Comparison of ENCODE assay signal across 20 cellular contexts in the genomic region with DNA sequence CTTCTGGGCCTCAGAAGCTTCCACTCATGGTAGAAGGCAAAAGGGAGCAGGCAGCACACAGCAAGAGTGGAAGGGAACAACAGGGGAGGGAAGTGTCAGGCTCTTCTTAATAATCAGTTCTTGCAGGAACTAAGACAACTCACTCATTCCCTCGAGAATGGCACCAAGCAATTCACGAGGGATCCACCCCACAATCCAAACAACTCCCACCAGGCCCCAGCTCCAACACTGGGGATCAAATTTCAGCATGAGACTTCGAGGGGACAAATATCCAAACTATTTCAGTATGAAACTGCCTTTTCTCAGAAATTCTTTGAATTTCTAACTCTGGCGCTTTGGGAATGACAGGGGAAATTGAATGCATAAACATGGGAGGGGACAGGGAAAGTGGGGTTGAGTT. TPM values are rescaled to one million over a fixed set of nuclear protein-coding genes. Genes with fewer than 3 reads are reported as not detected.
DNase-seq lines count a peak whose midpoint lies in the region; ATAC-seq and TF ChIP-seq lines count a peak whose summit lies in the region.
"Had no signal": no experiment of that assay in that cellular context is flagged by ENCODE, and none has a peak within 500 bp of the region (broad histone marks: within the 10 kb centered on the region; RNA-seq: fewer than 3 reads in every experiment).

No MANE protein-coding gene starts in this region.

- H3K36me3 Mint-ChIP-seq in chondrocyte (ENCODE audit: low read depth): no peaks in the 10 kb centered on the region

- no peak overlapping the region for H3K4me2 ChIP-seq in mammary epithelial cell (ENCODE audit: insufficient read depth, low read depth, low read length)

- H2AFZ ChIP-seq in mammary epithelial cell (ENCODE audit: low read depth, low read length): peak overlapping the region; percentile 9

- intact Hi-C loops in mammary epithelial cell (cut with micrococcal nuclease) (loop anchor here (5.0 kb wide), 1 partner anchor 60 kb away; a partner anchor contains a TSS), breast epithelium (cut with DNase I; ENCODE audit: low total_unique reads) (no loop called here)

- no TSS peak for BruUV-seq in mammary epithelial cell (replicated peaks; lab: Mats Ljungman, UMichigan)

- H3K4me3 Mint-ChIP-seq in chondrocyte (ENCODE audit: unreplicated experiment): peak overlapping the region; percentile 46

- H3K27ac Mint-ChIP-seq in chondrocyte (ENCODE audit: unreplicated experiment): peak overlapping the region; percentile 88

- ATAC-seq in GM19467 (IDR thresholded peaks at IDR 0.05; ENCODE audit: unreplicated experiment): no peak
- ATAC-seq: heart right ventricle; stimulated activated naive CD8-positive, alpha-beta T cell treated with anti-CD3 and anti-CD28 coated beads, Interleukin-15, Interleukin-2, amounts not matched to agents 100 U/mL and 50 U/mL, for 24 hours had no signal

- H3K36me3 ChIP-seq in mammary epithelial cell (ENCODE audit: insufficient read depth, low read length): no peaks in the 10 kb centered on the region
- no peaks in the 10 kb centered on the region for H3K36me3 ChIP-seq in breast epithelium
- H3K36me3 ChIP-seq: heart right ventricle, left ventricle myocardium inferior had no signal

- no peaks in the 10 kb centered on the region for H3K79me2 ChIP-seq in mammary epithelial cell (ENCODE audit: insufficient read depth, low read length)

- no peak for DNase-seq in mammary epithelial cell
- DNase-seq in breast epithelium (ENCODE audit: low spot score in 2 of 2): no peak
- DNase-seq in chondrocyte (ENCODE audit: low spot score): no peak
- peak; percentile 74 for DNase-seq in left kidney (ENCODE audit: low read depth, low spot score)
- DNase-seq in NCI-H1417 treated with DMSO at 0.1 percent for 48 hours (lab: John Stamatoyannopoulos, UW): no peak
- no peak for DNase-seq in mucosa of gallbladder (ENCODE audit: low spot score)
- DNase-seq in NK-92 treated with Interleukin-12 subunit alpha and Interleukin-12 subunit beta, amount 100 ng/mL, for 24 hours (lab: John Stamatoyannopoulos, UW): no peak
- DNase-seq: activated CD8-positive, alpha-beta memory T cell treated with anti-CD3 and anti-CD28 coated beads, Interleukin-2, amount 50 U/mL, for 48 hours; activated naive CD4-positive, alpha-beta T cell treated with anti-CD3 and anti-CD28 coated beads, Interleukin-2, amount 50 U/mL, for 16 hours; Calu3; central memory CD4-positive, alpha-beta T cell; heart right ventricle; left ventricle myocardium inferior; NCI-H526; stimulated activated naive CD8-positive, alpha-beta T cell treated with anti-CD3 and anti-CD28 coated beads, Interleukin-15, Interleukin-2, amounts not matched to agents 100 U/mL and 50 U/mL, for 24 hours had no signal

- H3K27me3 Mint-ChIP-seq in chondrocyte (ENCODE audit: low read depth): no peaks in the 10 kb centered on the region

- H3K4me3 ChIP-seq in mammary epithelial cell (replicated peaks in 1 of 3; ENCODE audit: insufficient read depth in 1 of 3, low read depth in 2 of 3, low read length in 3 of 3): no peak overlapping the region
- no peak overlapping the region for H3K4me3 ChIP-seq in breast epithelium
- H3K4me3 ChIP-seq: heart right ventricle, left ventricle myocardium inferior had no signal

- H3K4me1 ChIP-seq in mammary epithelial cell (ENCODE audit: insufficient read depth, low read length) (no peaks in the 10 kb centered on the region), breast epithelium (no peaks in the 10 kb centered on the region)
- H3K4me1 ChIP-seq: heart right ventricle, left ventricle myocardium inferior had no signal

- CTCF ChIA-PET in mammary epithelial cell (lab: Charles Lee; ENCODE audit: low non-redundant PET): interaction anchor here (0.7 kb wide), 1 partner anchor 9 kb away, joined by 7 read pairs; no protein-coding TSS in a partner anchor

- TF ChIP-seq POLR2A in breast epithelium (IDR thresholded peaks at IDR 0.05): no peak

- no peaks in the 10 kb centered on the region for H4K20me1 ChIP-seq in mammary epithelial cell (ENCODE audit: insufficient read depth, low read length)

- TF ChIP-seq CTCF in mammary epithelial cell (conservative IDR thresholded peaks at IDR 0.05 in 1 of 2, IDR thresholded peaks at IDR 0.05 in 1 of 2; ENCODE audit: extremely low read depth in 1 of 2, insufficient read depth in 1 of 2, low read depth in 1 of 2, low read length in 2 of 2) (no peak), breast epithelium (IDR thresholded peaks at IDR 0.05) (no peak), chondrocyte (IDR thresholded peaks at IDR 0.05) (no peak)

- H3K9me3 Mint-ChIP-seq in chondrocyte (ENCODE audit: low read depth): peaks cover 2% of the 10 kb centered on the region

- no peak overlapping the region for H3K9ac ChIP-seq in mammary epithelial cell (ENCODE audit: insufficient read depth, low read length)

- H3K4me1 Mint-ChIP-seq in chondrocyte (ENCODE audit: low read depth): peaks cover 28% of the 10 kb centered on the region

- in situ Hi-C loops in mammary epithelial cell (cut with MboI; ENCODE audit: low sequenced_read_pairs in 2 of 2): no loop called here

- 58% methylated on average over 4 of the region's 4 CpGs for WGBS in mammary epithelial cell (ENCODE audit: low coverage, missing lambda C conversion rate)

- dilution Hi-C loops in mammary epithelial cell (cut with HindIII; ENCODE audit: low sequenced_read_pairs): loop anchor here (5.0 to 10.0 kb wide), 2 partner anchors 60 to 108 kb away; a partner anchor contains a TSS

- H3K27me3 ChIP-seq in mammary epithelial cell (ENCODE audit: insufficient read depth, low read length) (no peaks in the 10 kb centered on the region), breast epithelium (no peaks in the 10 kb centered on the region)
- H3K27me3 ChIP-seq: heart right ventricle had no signal

- no peak overlapping the region for H3K27ac ChIP-seq in mammary epithelial cell (ENCODE audit: insufficient read depth, low read depth, low read length)
- no peak overlapping the region for H3K27ac ChIP-seq in breast epithelium
- H3K27ac ChIP-seq: heart right ventricle, left ventricle myocardium inferior, RWPE1 had no signal

- H3K9me3 ChIP-seq in mammary epithelial cell (replicated peaks; ENCODE audit: insufficient read depth, low read length) (no peaks in the 10 kb centered on the region), breast epithelium (no peaks in the 10 kb centered on the region)

RNA-seq across cellular contexts. Expression of a gene that starts 24.5 kb away (rescaled TPM):
- total RNA-seq in mammary epithelial cell (not detected), breast epithelium (not detected), chondrocyte (not detected in 3 replicates), mucosa of gallbladder (0.20 TPM)
- not detected for polyA plus RNA-seq in mammary epithelial cell
- polyA minus RNA-seq in mammary epithelial cell: not detected
- total RNA-seq: Calu3; heart right ventricle; left ventricle myocardium inferior; skeletal muscle tissue; T-helper 1 cell treated with Interleukin-12 subunit alpha and Interleukin-12 subunit beta and Interleukin-4 antibody, amounts not matched to agents 30 ng/mL and 1 ng/mL, for 36 hours; urinary bladder had no signal
- polyA plus RNA-seq: heart right ventricle had no signal

RNA-seq across cellular contexts. Expression of a gene that starts 27.2 kb away (rescaled TPM):
- total RNA-seq in mammary epithelial cell: 100 to 1,000 TPM in 1 of 2 donors, 10 to 100 TPM in 1; 93.1 to 231 TPM
- polyA plus RNA-seq in mammary epithelial cell: 32.4 TPM
- 50.0 TPM for polyA minus RNA-seq in mammary epithelial cell
- 100 to 1,000 TPM; 198 to 207 (median 198) TPM for total RNA-seq in breast epithelium
- 163 to 210 TPM (median 166 TPM) in 3 replicates for total RNA-seq in chondrocyte
- total RNA-seq in mucosa of gallbladder: 125 TPM

RNA-seq across cellular contexts. Expression of a gene that starts 48.5 kb away (rescaled TPM):
- total RNA-seq in mammary epithelial cell (1 to 10 TPM in 1 of 2 donors, under 1 TPM in 1; 0.50 to 1.3 TPM), breast epithelium (under 1 TPM in 1 of 3 donors, not detected in 2; 0.88 TPM), chondrocyte (not detected in 3 replicates), mucosa of gallbladder (0.49 TPM)
- polyA plus RNA-seq in mammary epithelial cell: 1.1 TPM
- polyA minus RNA-seq in mammary epithelial cell: not detected
- total RNA-seq: left ventricle myocardium inferior, skeletal muscle tissue, urinary bladder had no signal

RNA-seq across cellular contexts. Expression of a gene that starts 53.4 kb away (rescaled TPM):
- total RNA-seq in mammary epithelial cell: 10 to 100 TPM; 21.0 to 50.8 TPM
- polyA plus RNA-seq in mammary epithelial cell: 18.3 TPM
- 11.8 TPM for polyA minus RNA-seq in mammary epithelial cell
- total RNA-seq in breast epithelium: 10 to 100 TPM; 44.3 to 84.4 (median 54.1) TPM
- total RNA-seq in chondrocyte: 27.6 to 32.5 TPM (median 29.1 TPM) in 3 replicates
- total RNA-seq in mucosa of gallbladder: 114 TPM
